ENCODE assay signal across 1 cellular context in the genomic region with DNA sequence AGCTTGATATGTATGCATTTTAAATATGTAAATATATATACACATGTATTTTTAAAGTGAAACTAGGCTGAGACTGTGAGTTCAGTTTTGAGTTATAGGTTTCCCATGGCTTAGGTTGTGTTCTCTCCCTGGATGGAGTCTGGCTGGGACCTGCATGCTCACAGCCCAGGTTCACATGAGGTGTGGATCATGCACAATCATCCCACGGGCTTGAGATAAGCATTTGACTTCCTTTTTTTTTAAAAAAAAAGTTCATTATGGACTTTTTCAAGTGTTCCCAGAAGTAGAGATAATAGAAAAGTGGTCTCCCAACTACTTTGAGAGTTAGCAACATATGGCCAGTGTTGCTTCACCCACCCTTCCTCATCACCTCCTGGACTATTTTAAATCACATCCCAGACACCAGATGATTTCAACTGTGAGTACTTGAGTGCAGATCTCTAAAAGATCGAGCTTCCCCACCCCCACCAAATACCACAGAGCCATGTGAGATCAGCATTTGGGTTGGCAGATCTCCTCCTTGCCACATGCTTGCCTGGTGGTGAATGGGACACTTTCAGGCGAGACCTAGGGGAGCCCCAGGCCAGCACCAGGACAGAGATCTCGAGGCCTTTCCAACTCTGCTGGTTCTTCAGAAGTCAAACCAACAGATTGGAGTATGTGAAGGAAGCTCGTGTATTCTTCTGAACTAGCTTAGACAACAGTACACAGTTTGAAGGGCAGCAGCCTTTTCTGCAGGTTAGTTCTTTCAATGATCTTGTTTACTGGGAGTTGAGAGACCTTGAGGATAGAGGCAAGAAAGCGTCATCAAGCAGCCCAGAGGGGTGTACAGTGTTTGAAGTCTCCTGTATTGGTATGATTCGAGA.
TF ChIP-seq lines count a peak whose summit lies in the region.

No MANE protein-coding gene starts in this region.

TF ChIP-seq in K562, 482 proteins besides CTCF, POLR2A, EP300 and RAD21 (continues in another document):
- TF ChIP-seq KHSRP (IDR thresholded peaks at IDR 0.05) (no peak), ZNF75A (CRISPR knock-in tag; IDR thresholded peaks at IDR 0.05) (peak; percentile 47; the same call in 1 of the 2 replicates), WHSC1 (IDR thresholded peaks at IDR 0.05; ENCODE audit: low read length) (peak; percentile 99), ADNP (tag; IDR thresholded peaks at IDR 0.05) (no peak), CREBBP (IDR thresholded peaks at IDR 0.05; ENCODE audit: low read depth, low read length) (no peak), NFRKB (IDR thresholded peaks at IDR 0.05; ENCODE audit: low read depth) (no peak), HDAC6 (IDR thresholded peaks at IDR 0.05; ENCODE audit: low read depth, low read length) (no peak), U2AF2 (optimal IDR thresholded peaks at IDR 0.05; ENCODE audit: low read depth, low read length) (no peak), ILF3 (IDR thresholded peaks at IDR 0.05; ENCODE audit: borderline replicate concordance) (no peak), TAF1 (IDR thresholded peaks at IDR 0.05; ENCODE audit: control insufficient read depth, extremely low read depth, insufficient read depth, low read length, severe bottlenecking) (peak; percentile 36), ZKSCAN1 (IDR thresholded peaks at IDR 0.05; ENCODE audit: low read depth, low read length) (peak; percentile 13; the same call in 1 of the 2 replicates), SRSF1 (IDR thresholded peaks at IDR 0.05; ENCODE audit: low read depth, low read length) (no peak), ZNF23 (CRISPR knock-in tag; IDR thresholded peaks at IDR 0.05) (0 out of 2 replicates have a peak, but pooled peaks have one; percentile 26), ESRRA (IDR thresholded peaks at IDR 0.05; ENCODE audit: borderline replicate concordance, low read depth) (no peak), ZNF239 (CRISPR knock-in tag; IDR thresholded peaks at IDR 0.05) (peak; percentile 32; the same call in 1 of the 2 replicates), DMBX1 (CRISPR knock-in tag; IDR thresholded peaks at IDR 0.05; ENCODE audit: borderline replicate concordance) (peak; percentile 83), NCOA6 (IDR thresholded peaks at IDR 0.05) (no peak), NR1H2 (CRISPR knock-in tag; IDR thresholded peaks at IDR 0.05) (0 out of 2 replicates have a peak, but pooled peaks have one; percentile 60), ZNF766 (CRISPR knock-in tag; conservative IDR thresholded peaks at IDR 0.05) (peak; percentile 89), CREB1 (IDR thresholded peaks at IDR 0.05) (no peak), CREB1 (CRISPR knock-in tag; IDR thresholded peaks at IDR 0.05) (no peak), HIVEP1 (CRISPR knock-in tag; IDR thresholded peaks at IDR 0.05) (peak; percentile 27; the same call in 1 of the 2 replicates), ZNF311 (CRISPR knock-in tag; IDR thresholded peaks at IDR 0.05) (peak; percentile 27; the same call in 1 of the 2 replicates), ZNF644 (tag; IDR thresholded peaks at IDR 0.05; ENCODE audit: low read depth) (peak; percentile 95), ZNF76 (CRISPR knock-in tag; IDR thresholded peaks at IDR 0.05; ENCODE audit: borderline replicate concordance) (peak; percentile 80; the same call in 1 of the 2 replicates), ZNF445 (CRISPR knock-in tag; IDR thresholded peaks at IDR 0.05; ENCODE audit: low read depth) (no peak), ETV1 (tag; conservative IDR thresholded peaks at IDR 0.05; ENCODE audit: low read depth) (peak; percentile 60; the same call in 1 of the 2 replicates), NR2F6 (CRISPR knock-in tag; IDR thresholded peaks at IDR 0.05) (peak; percentile 58; the same call in 1 of the 2 replicates), SMAD3 (CRISPR knock-in tag; conservative IDR thresholded peaks at IDR 0.05) (peak; percentile 55; the same call in 1 of the 2 replicates), SIN3B (IDR thresholded peaks at IDR 0.05; ENCODE audit: low read depth) (no peak), ZNF12 (CRISPR knock-in tag; IDR thresholded peaks at IDR 0.05) (peak; percentile 16), SPI1 (IDR thresholded peaks at IDR 0.05; ENCODE audit: borderline replicate concordance, low read depth, low read length) (peak; percentile 99)
- TF ChIP-seq, protein P1, sequence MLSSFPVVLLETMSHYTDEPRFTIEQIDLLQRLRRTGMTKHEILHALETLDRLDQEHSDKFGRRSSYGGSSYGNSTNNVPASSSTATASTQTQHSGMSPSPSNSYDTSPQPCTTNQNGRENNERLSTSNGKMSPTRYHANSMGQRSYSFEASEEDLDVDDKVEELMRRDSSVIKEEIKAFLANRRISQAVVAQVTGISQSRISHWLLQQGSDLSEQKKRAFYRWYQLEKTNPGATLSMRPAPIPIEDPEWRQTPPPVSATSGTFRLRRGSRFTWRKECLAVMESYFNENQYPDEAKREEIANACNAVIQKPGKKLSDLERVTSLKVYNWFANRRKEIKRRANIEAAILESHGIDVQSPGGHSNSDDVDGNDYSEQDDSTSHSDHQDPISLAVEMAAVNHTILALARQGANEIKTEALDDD (IDR thresholded peaks at IDR 0.05) = no peak
- TF ChIP-seq, protein P2, sequence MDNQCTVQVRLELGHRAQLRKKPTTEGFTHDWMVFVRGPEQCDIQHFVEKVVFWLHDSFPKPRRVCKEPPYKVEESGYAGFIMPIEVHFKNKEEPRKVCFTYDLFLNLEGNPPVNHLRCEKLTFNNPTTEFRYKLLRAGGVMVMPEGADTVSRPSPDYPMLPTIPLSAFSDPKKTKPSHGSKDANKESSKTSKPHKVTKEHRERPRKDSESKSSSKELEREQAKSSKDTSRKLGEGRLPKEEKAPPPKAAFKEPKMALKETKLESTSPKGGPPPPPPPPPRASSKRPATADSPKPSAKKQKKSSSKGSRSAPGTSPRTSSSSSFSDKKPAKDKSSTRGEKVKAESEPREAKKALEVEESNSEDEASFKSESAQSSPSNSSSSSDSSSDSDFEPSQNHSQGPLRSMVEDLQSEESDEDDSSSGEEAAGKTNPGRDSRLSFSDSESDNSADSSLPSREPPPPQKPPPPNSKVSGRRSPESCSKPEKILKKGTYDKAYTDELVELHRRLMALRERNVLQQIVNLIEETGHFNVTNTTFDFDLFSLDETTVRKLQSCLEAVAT (IDR thresholded peaks at IDR 0.05) = no peak
- TF ChIP-seq, protein P3, sequence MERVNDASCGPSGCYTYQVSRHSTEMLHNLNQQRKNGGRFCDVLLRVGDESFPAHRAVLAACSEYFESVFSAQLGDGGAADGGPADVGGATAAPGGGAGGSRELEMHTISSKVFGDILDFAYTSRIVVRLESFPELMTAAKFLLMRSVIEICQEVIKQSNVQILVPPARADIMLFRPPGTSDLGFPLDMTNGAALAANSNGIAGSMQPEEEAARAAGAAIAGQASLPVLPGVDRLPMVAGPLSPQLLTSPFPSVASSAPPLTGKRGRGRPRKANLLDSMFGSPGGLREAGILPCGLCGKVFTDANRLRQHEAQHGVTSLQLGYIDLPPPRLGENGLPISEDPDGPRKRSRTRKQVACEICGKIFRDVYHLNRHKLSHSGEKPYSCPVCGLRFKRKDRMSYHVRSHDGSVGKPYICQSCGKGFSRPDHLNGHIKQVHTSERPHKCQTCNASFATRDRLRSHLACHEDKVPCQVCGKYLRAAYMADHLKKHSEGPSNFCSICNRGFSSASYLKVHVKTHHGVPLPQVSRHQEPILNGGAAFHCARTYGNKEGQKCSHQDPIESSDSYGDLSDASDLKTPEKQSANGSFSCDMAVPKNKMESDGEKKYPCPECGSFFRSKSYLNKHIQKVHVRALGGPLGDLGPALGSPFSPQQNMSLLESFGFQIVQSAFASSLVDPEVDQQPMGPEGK (CRISPR knock-in tag; IDR thresholded peaks at IDR 0.05; ENCODE audit: borderline replicate concordance) = no peak
- TF ChIP-seq, protein P4, sequence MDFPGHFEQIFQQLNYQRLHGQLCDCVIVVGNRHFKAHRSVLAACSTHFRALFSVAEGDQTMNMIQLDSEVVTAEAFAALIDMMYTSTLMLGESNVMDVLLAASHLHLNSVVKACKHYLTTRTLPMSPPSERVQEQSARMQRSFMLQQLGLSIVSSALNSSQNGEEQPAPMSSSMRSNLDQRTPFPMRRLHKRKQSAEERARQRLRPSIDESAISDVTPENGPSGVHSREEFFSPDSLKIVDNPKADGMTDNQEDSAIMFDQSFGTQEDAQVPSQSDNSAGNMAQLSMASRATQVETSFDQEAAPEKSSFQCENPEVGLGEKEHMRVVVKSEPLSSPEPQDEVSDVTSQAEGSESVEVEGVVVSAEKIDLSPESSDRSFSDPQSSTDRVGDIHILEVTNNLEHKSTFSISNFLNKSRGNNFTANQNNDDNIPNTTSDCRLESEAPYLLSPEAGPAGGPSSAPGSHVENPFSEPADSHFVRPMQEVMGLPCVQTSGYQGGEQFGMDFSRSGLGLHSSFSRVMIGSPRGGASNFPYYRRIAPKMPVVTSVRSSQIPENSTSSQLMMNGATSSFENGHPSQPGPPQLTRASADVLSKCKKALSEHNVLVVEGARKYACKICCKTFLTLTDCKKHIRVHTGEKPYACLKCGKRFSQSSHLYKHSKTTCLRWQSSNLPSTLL (IDR thresholded peaks at IDR 0.05) = no peak
- TF ChIP-seq, protein P5, sequence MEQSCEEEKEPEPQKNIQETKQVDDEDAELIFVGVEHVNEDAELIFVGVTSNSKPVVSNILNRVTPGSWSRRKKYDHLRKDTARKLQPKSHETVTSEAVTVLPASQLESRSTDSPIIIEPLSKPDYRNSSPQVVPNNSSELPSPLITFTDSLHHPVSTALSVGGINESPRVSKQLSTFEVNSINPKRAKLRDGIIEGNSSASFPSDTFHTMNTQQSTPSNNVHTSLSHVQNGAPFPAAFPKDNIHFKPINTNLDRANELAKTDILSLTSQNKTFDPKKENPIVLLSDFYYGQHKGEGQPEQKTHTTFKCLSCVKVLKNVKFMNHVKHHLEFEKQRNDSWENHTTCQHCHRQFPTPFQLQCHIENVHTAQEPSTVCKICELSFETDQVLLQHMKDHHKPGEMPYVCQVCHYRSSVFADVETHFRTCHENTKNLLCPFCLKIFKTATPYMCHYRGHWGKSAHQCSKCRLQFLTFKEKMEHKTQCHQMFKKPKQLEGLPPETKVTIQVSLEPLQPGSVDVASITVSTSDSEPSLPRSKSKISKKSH (CRISPR knock-in tag; IDR thresholded peaks at IDR 0.05) = no peak
- TF ChIP-seq, protein P6, sequence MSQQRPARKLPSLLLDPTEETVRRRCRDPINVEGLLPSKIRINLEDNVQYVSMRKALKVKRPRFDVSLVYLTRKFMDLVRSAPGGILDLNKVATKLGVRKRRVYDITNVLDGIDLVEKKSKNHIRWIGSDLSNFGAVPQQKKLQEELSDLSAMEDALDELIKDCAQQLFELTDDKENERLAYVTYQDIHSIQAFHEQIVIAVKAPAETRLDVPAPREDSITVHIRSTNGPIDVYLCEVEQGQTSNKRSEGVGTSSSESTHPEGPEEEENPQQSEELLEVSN (IDR thresholded peaks at IDR 0.05; ENCODE audit: borderline replicate concordance in 1 of 2, extremely low read depth in 1 of 2, insufficient read depth in 1 of 2, insufficient read length in 1 of 2, low read depth in 1 of 2, low read length in 1 of 2, poor library complexity in 1 of 2, severe bottlenecking in 1 of 2) = peak in 1 of 2 experiments; percentile 69
- TF ChIP-seq, protein P7, sequence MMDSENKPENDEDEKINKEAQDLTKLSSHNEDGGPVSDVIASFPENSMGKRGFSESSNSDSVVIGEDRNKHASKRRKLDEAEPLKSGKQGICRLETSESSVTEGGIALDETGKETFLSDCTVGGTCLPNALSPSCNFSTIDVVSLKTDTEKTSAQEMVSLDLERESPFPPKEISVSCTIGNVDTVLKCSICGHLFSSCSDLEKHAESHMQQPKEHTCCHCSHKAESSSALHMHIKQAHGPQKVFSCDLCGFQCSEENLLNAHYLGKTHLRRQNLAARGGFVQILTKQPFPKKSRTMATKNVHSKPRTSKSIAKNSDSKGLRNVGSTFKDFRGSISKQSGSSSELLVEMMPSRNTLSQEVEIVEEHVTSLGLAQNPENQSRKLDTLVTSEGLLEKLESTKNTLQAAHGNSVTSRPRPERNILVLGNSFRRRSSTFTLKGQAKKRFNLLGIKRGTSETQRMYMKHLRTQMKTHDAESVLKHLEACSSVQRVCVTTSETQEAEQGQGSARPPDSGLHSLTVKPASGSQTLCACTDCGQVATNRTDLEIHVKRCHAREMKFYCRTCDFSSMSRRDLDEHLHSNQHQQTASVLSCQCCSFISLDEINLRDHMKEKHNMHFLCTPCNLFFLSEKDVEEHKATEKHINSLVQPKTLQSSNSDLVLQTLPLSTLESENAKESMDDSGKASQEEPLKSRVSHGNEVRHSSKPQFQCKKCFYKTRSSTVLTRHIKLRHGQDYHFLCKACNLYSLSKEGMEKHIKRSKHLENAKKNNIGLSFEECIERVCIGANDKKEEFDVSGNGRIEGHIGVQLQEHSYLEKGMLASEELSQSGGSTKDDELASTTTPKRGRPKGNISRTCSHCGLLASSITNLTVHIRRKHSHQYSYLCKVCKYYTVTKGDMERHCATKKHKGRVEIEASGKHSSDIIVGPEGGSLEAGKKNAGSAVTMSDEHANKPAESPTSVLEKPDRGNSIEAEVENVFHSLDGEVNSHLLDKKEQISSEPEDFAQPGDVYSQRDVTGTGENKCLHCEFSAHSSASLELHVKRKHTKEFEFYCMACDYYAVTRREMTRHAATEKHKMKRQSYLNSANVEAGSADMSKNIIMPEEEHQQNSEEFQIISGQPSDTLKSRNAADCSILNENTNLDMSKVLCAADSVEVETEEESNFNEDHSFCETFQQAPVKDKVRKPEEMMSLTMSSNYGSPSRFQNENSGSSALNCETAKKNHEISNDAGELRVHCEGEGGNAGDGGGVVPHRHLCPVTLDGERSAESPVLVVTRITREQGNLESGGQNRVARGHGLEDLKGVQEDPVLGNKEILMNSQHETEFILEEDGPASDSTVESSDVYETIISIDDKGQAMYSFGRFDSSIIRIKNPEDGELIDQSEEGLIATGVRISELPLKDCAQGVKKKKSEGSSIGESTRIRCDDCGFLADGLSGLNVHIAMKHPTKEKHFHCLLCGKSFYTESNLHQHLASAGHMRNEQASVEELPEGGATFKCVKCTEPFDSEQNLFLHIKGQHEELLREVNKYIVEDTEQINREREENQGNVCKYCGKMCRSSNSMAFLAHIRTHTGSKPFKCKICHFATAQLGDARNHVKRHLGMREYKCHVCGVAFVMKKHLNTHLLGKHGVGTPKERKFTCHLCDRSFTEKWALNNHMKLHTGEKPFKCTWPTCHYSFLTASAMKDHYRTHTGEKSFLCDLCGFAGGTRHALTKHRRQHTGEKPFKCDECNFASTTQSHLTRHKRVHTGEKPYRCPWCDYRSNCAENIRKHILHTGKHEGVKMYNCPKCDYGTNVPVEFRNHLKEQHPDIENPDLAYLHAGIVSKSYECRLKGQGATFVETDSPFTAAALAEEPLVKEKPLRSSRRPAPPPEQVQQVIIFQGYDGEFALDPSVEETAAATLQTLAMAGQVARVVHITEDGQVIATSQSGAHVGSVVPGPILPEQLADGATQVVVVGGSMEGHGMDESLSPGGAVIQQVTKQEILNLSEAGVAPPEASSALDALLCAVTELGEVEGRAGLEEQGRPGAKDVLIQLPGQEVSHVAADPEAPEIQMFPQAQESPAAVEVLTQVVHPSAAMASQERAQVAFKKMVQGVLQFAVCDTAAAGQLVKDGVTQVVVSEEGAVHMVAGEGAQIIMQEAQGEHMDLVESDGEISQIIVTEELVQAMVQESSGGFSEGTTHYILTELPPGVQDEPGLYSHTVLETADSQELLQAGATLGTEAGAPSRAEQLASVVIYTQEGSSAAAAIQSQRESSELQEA (IDR thresholded peaks at IDR 0.05; ENCODE audit: low read depth) = no peak
- TF ChIP-seq, protein P8, sequence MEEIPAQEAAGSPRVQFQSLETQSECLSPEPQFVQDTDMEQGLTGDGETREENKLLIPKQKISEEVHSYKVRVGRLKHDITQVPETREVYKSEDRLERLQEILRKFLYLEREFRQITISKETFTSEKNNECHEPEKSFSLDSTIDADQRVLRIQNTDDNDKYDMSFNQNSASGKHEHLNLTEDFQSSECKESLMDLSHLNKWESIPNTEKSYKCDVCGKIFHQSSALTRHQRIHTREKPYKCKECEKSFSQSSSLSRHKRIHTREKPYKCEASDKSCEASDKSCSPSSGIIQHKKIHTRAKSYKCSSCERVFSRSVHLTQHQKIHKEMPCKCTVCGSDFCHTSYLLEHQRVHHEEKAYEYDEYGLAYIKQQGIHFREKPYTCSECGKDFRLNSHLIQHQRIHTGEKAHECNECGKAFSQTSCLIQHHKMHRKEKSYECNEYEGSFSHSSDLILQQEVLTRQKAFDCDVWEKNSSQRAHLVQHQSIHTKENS (CRISPR knock-in tag; IDR thresholded peaks at IDR 0.05) = no peak
